ENCODE assay signal across 4 cellular contexts in genomic region chr19:2890531-2890930, GRCh38. TPM values are rescaled to one million over a fixed set of nuclear protein-coding genes. Genes with fewer than 3 reads are reported as not detected.
"Had no signal": no experiment of that assay in that cellular context is flagged by ENCODE, and none has a peak within 500 bp of the region (broad histone marks: within the 10 kb centered on the region; RNA-seq: fewer than 3 reads in every experiment).

No MANE protein-coding gene starts in this region.

RNA-seq across cellular contexts. Expression of gene ZNF556, which starts 23.4 kb away (rescaled TPM):
- total RNA-seq: MCF 10A, PC-9, Peyer's patch, Right ventricle myocardium inferior had no signal
